1 cellular context compared by ENCODE assay signal in genomic region chr1:156097499-156098178, GRCh38.
TF ChIP-seq lines count a peak whose summit lies in the region.

No MANE protein-coding gene starts in this region.

TF ChIP-seq in endothelial cell of umbilical vein, 7 proteins besides CTCF, POLR2A, EP300 and RAD21:
- TF ChIP-seq MAX (IDR thresholded peaks at IDR 0.05; ENCODE audit: insufficient read depth, insufficient read length) (no peak), JUN (IDR thresholded peaks at IDR 0.05; ENCODE audit: borderline replicate concordance, insufficient read depth, insufficient read length, low read depth) (no peak), FOS (IDR thresholded peaks at IDR 0.05; ENCODE audit: borderline replicate concordance, insufficient read depth, low read length) (no peak), GATA2 (IDR thresholded peaks at IDR 0.05; ENCODE audit: insufficient read depth, insufficient read length, low read depth, low read length) (no peak), EZH2 (IDR thresholded peaks at IDR 0.05; ENCODE audit: borderline replicate concordance, low read depth, low read length, severe bottlenecking) (no peak), POLR2AphosphoS5 (IDR thresholded peaks at IDR 0.05; ENCODE audit: insufficient read depth, low read depth, low read length) (no peak), MYC (IDR thresholded peaks at IDR 0.05; ENCODE audit: low read depth, low read length) (no peak)
